1 cellular context compared by ENCODE assay signal in the genomic region with DNA sequence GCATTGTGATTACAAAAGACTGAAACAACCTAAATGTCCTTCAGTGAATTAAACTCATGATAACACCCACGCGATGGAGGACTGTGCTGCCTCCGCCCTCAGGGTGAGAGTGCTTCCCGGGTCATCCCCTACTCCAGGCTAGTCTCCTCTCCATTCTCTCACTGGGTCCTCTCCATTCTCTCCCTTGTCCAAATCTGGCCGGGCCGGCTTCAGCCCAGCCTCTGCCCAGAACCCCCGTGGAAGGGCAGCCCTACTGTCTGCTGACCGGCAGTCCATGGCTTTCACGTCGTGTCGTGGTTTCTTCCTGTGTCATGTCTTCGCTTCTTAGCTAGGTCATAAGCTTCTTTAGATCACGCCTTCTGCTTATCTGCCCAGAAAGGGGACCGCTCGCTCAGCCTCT.
TF ChIP-seq lines count a peak whose summit lies in the region.

No MANE protein-coding gene starts in this region.

TF ChIP-seq in K562, 482 proteins besides CTCF, POLR2A, EP300 and RAD21 (continued from another document):
- TF ChIP-seq, protein P1, sequence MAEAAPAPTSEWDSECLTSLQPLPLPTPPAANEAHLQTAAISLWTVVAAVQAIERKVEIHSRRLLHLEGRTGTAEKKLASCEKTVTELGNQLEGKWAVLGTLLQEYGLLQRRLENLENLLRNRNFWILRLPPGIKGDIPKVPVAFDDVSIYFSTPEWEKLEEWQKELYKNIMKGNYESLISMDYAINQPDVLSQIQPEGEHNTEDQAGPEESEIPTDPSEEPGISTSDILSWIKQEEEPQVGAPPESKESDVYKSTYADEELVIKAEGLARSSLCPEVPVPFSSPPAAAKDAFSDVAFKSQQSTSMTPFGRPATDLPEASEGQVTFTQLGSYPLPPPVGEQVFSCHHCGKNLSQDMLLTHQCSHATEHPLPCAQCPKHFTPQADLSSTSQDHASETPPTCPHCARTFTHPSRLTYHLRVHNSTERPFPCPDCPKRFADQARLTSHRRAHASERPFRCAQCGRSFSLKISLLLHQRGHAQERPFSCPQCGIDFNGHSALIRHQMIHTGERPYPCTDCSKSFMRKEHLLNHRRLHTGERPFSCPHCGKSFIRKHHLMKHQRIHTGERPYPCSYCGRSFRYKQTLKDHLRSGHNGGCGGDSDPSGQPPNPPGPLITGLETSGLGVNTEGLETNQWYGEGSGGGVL (CRISPR knock-in tag; IDR thresholded peaks at IDR 0.05), result no peak
- TF ChIP-seq SP1 (CRISPR knock-in tag; IDR thresholded peaks at IDR 0.05) (no peak), GATA2 (CRISPR knock-in tag; IDR thresholded peaks at IDR 0.05) (no peak), CEBPG (CRISPR knock-in tag; IDR thresholded peaks at IDR 0.05) (no peak), CEBPG (tag; conservative IDR thresholded peaks at IDR 0.05 in 1 of 2, IDR thresholded peaks at IDR 0.05 in 1 of 2) (no peak), RBM39 (optimal IDR thresholded peaks at IDR 0.05; ENCODE audit: low read depth, low read length) (no peak), U2AF2 (optimal IDR thresholded peaks at IDR 0.05; ENCODE audit: low read depth, low read length) (no peak), PYGO2 (tag; IDR thresholded peaks at IDR 0.05) (peak; percentile 8; the same call in 1 of the 2 replicates), ZC3H4 (CRISPR knock-in tag; IDR thresholded peaks at IDR 0.05; ENCODE audit: borderline replicate concordance) (no peak), ATF1 (CRISPR knock-in tag; IDR thresholded peaks at IDR 0.05) (no peak), ATF1 (tag; IDR thresholded peaks at IDR 0.05) (peak; percentile 48), FOXP1 (CRISPR knock-in tag; IDR thresholded peaks at IDR 0.05) (no peak), CREBBP (IDR thresholded peaks at IDR 0.05; ENCODE audit: low read depth, low read length) (no peak), PREB (CRISPR knock-in tag; IDR thresholded peaks at IDR 0.05) (no peak), GTF2B (IDR thresholded peaks at IDR 0.05; ENCODE audit: extremely low read depth, insufficient read length) (no peak), E2F4 (CRISPR knock-in tag; IDR thresholded peaks at IDR 0.05; ENCODE audit: low read depth) (no peak), MEIS2 (IDR thresholded peaks at IDR 0.05; ENCODE audit: partially characterized antibody) (no peak), TSC22D4 (tag; IDR thresholded peaks at IDR 0.05) (no peak), CTCFL (IDR thresholded peaks at IDR 0.05; ENCODE audit: borderline replicate concordance, insufficient read depth, low read depth, low read length, poor library complexity, severe bottlenecking) (no peak), PTRF (tag; IDR thresholded peaks at IDR 0.05) (no peak), GABPA (tag; conservative IDR thresholded peaks at IDR 0.05; ENCODE audit: low read depth) (peak; percentile 61), ZKSCAN1 (IDR thresholded peaks at IDR 0.05; ENCODE audit: low read depth, low read length) (peak; percentile 54; the same call in 1 of the 2 replicates), CBX2 (IDR thresholded peaks at IDR 0.05; ENCODE audit: insufficient read depth, low read length, poor library complexity, severe bottlenecking) (no peak), EGR1 (conservative IDR thresholded peaks at IDR 0.05) (peak; percentile 77), SNRNP70 (optimal IDR thresholded peaks at IDR 0.05; ENCODE audit: low read depth, low read length) (no peak), NFRKB (IDR thresholded peaks at IDR 0.05; ENCODE audit: low read depth) (0 out of 2 replicates have a peak, but pooled peaks have one; percentile 34), SUPT5H (IDR thresholded peaks at IDR 0.05) (no peak), ZNF766 (CRISPR knock-in tag; conservative IDR thresholded peaks at IDR 0.05) (peak; percentile 52; the same call in 1 of the 2 replicates), STAG1 (CRISPR knock-in tag; IDR thresholded peaks at IDR 0.05; ENCODE audit: borderline replicate concordance) (no peak), ESRRB (CRISPR knock-in tag; IDR thresholded peaks at IDR 0.05; ENCODE audit: borderline replicate concordance) (no peak), ZNF124 (CRISPR knock-in tag; IDR thresholded peaks at IDR 0.05) (no peak), ZNF780A (CRISPR knock-in tag; IDR thresholded peaks at IDR 0.05) (no peak)
- TF ChIP-seq, protein P2, sequence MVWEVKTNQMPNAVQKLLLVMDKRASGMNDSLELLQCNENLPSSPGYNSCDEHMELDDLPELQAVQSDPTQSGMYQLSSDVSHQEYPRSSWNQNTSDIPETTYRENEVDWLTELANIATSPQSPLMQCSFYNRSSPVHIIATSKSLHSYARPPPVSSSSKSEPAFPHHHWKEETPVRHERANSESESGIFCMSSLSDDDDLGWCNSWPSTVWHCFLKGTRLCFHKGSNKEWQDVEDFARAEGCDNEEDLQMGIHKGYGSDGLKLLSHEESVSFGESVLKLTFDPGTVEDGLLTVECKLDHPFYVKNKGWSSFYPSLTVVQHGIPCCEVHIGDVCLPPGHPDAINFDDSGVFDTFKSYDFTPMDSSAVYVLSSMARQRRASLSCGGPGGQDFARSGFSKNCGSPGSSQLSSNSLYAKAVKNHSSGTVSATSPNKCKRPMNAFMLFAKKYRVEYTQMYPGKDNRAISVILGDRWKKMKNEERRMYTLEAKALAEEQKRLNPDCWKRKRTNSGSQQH (CRISPR knock-in tag; IDR thresholded peaks at IDR 0.05), result no peak
- TF ChIP-seq, protein P3, sequence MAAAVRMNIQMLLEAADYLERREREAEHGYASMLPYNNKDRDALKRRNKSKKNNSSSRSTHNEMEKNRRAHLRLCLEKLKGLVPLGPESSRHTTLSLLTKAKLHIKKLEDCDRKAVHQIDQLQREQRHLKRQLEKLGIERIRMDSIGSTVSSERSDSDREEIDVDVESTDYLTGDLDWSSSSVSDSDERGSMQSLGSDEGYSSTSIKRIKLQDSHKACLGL (CRISPR knock-in tag; IDR thresholded peaks at IDR 0.05; ENCODE audit: borderline replicate concordance, poor library complexity, severe bottlenecking), result no peak
- TF ChIP-seq, protein P4, sequence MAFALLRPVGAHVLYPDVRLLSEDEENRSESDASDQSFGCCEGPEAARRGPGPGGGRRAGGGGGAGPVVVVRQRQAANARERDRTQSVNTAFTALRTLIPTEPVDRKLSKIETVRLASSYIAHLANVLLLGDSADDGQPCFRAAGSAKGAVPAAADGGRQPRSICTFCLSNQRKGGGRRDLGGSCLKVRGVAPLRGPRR (CRISPR knock-in tag; IDR thresholded peaks at IDR 0.05), result no peak
